ENCODE assay signal across 1 cellular context in the genomic region with DNA sequence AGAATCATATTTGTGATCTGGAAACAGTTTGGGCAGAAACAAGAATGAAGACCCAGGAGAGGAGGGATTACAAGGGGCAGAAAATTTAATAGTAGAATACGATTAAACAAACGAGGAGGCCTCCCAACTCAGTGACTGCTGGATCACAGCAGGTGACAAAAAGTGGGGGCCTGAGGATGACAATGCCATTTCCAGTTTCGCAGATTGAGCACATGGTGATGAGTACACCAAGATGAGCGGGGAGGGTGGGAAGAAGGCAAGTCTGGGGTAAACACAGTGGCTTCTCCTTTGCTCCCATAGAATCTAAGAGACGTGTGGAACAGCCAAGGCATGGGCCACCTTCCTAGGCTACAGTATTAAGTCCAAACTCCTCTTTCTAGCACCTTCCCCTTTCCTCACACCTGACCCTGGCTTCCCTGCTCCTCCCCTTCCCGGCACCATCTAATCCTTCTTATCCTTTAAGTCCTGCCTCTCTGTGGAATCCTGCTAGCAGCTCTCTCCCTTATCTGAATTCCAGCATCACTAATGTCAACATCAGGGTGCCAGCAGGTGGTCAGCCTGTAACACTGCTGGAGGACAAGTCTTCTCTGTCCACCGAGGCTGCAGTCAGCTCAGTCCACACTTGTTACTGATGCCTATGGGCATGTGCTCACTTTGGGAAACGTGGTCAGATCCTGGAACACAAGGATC.
TF ChIP-seq lines count a peak whose summit lies in the region.

No MANE protein-coding gene starts in this region.

TF ChIP-seq in IMR-90, 13 proteins besides CTCF, POLR2A, EP300 and RAD21:
- TF ChIP-seq CEBPB (IDR thresholded peaks at IDR 0.05; ENCODE audit: low read depth, low read length) (no peak), MXI1 (IDR thresholded peaks at IDR 0.05; ENCODE audit: borderline replicate concordance, low read depth, low read length) (no peak), BHLHE40 (IDR thresholded peaks at IDR 0.05; ENCODE audit: low read depth, low read length) (no peak), RCOR1 (IDR thresholded peaks at IDR 0.05; ENCODE audit: insufficient replicate concordance, low read length) (no peak), SMC3 (IDR thresholded peaks at IDR 0.05; ENCODE audit: low read depth, low read length) (no peak), ELK1 (IDR thresholded peaks at IDR 0.05; ENCODE audit: borderline replicate concordance, low read depth, low read length) (no peak), MAFK (IDR thresholded peaks at IDR 0.05; ENCODE audit: low read depth, low read length) (no peak), RFX5 (IDR thresholded peaks at IDR 0.05; ENCODE audit: low read depth, low read length) (no peak), FOS (IDR thresholded peaks at IDR 0.05; ENCODE audit: low read depth, low read length) (no peak), NFE2L2 (IDR thresholded peaks at IDR 0.05; ENCODE audit: low read depth, low read length) (no peak), MAZ (IDR thresholded peaks at IDR 0.05; ENCODE audit: borderline replicate concordance, low read depth, low read length) (no peak), CHD1 (IDR thresholded peaks at IDR 0.05; ENCODE audit: low read depth, low read length) (no peak)
- TF ChIP-seq, protein P1, sequence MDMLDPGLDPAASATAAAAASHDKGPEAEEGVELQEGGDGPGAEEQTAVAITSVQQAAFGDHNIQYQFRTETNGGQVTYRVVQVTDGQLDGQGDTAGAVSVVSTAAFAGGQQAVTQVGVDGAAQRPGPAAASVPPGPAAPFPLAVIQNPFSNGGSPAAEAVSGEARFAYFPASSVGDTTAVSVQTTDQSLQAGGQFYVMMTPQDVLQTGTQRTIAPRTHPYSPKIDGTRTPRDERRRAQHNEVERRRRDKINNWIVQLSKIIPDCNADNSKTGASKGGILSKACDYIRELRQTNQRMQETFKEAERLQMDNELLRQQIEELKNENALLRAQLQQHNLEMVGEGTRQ (IDR thresholded peaks at IDR 0.05; ENCODE audit: low read depth, low read length) = no peak
